In the genomic region with DNA sequence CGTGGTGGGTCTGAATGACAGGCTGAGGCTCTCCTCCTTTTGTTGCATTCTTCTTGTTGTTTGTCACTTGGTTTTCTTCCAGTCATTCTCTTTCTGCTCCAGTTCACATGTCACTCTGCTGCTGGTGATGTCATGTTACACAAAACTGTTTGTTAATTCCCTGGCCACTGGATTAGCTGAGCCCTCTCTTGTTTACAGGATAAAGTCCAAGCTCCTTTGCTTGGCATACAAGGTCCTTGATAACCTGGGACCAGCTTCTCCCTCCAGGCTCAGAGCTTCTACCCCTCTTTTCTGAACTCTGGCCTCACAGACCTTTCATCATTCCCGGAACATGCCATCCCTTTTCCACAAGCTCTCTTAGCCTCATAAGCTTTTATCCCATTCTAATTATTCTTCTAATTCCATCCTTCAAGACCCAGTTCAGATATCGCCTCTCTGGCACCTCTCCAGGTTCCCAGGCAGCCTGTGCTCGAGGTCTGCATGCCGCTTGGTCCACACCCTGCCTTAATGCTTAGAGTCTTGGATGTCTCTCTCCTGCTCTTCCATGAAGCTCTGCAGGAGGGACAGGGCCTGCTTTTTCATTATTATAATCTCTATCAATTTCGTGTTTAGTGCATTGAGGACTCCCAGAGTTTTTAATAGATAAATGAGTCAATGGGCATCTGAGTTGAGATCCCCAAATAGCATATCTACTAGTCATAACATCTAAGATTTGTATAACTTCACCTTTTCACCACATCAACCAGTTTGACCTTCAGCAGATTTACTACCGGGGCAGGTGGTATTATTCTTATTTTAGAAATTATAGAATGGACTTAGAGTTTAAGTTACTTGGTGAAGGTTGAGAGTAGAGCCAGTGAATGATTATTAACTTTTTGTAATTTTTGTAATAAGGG, we compare ENCODE assay signal across 9 cellular contexts.
DNase-seq lines count a peak whose midpoint lies in the region; ATAC-seq, FAIRE-seq and TF ChIP-seq lines count a peak whose summit lies in the region.
"Had no signal": no experiment of that assay in that cellular context is flagged by ENCODE, and none has a peak within 500 bp of the region (broad histone marks: within the 10 kb centered on the region; RNA-seq: fewer than 3 reads in every experiment).

No MANE protein-coding gene starts in this region.

- TF ChIP-seq CTCF in HEK293 (tag by site-specific recombination; IDR thresholded peaks at IDR 0.05): no peak
- no peak for TF ChIP-seq CTCF in K562 (IDR thresholded peaks at IDR 0.05 in 2 of 3, conservative IDR thresholded peaks at IDR 0.05 in 1 of 3; ENCODE audit: insufficient read depth in 2 of 3, low read depth in 1 of 3, low read length in 3 of 3)
- no peak for TF ChIP-seq CTCF in right lobe of liver (IDR thresholded peaks at IDR 0.05)

- H2AFZ ChIP-seq in K562 (ENCODE audit: low read depth, low read length): no peak overlapping the region

- no peaks in the 10 kb centered on the region for H3K27me3 ChIP-seq in K562 (ENCODE audit: control insufficient read depth in 2 of 2, insufficient read depth in 2 of 2, low read length in 2 of 2)
- no peaks in the 10 kb centered on the region for H3K27me3 ChIP-seq in right lobe of liver

- BruUV-seq in K562 (replicated peaks; lab: Mats Ljungman, UMichigan): no TSS peak

- no peak overlapping the region for H3K4me2 ChIP-seq in K562 (ENCODE audit: insufficient read depth, low read length)

- WGBS in K562 (ENCODE audit: insufficient coverage, low coverage, missing lambda C conversion rate): 67% methylated on average over 7 of the region's 7 CpGs
- 23% methylated on average over 7 of the region's 7 CpGs for WGBS in right lobe of liver (ENCODE audit: insufficient coverage, low coverage, low lambda C conversion rate, missing lambda C conversion rate)

- H3K27ac ChIP-seq in HEK293 (ENCODE audit: extremely low read depth, low read depth, low read length): peak overlapping the region; percentile 47
- no peak overlapping the region for H3K27ac ChIP-seq in K562 (ENCODE audit: extremely low read depth, low read depth, low read length)
- H3K27ac ChIP-seq in right lobe of liver: peak overlapping the region; percentile 74 to 95 (median 94)
- H3K27ac ChIP-seq: epithelial cell of prostate had no signal

- no peak for FAIRE-seq in K562 (lab: Jason Lieb, UNC)

- no peaks in the 10 kb centered on the region for H3K79me2 ChIP-seq in K562 (ENCODE audit: control insufficient read depth, insufficient read depth, low read length)

- no peak overlapping the region for H3K9ac ChIP-seq in K562 (ENCODE audit: insufficient read depth in 1 of 2, low read depth in 2 of 2, low read length in 2 of 2)

- no peak for ATAC-seq in K562
- peak; percentile 82 to 93 (median 90) for ATAC-seq in right lobe of liver
- no peak for ATAC-seq in HG03175 (IDR thresholded peaks at IDR 0.05; ENCODE audit: unreplicated experiment)
- no peak for ATAC-seq in GM21515 (IDR thresholded peaks at IDR 0.05; ENCODE audit: unreplicated experiment)

- TF ChIP-seq RAD21 in K562 (CRISPR knock-in tag; conservative IDR thresholded peaks at IDR 0.05 in 1 of 2, IDR thresholded peaks at IDR 0.05 in 1 of 2): no peak

- H3K9me3 ChIP-seq in HEK293 (ENCODE audit: control insufficient read depth, insufficient read depth, low read depth, low read length) (no peaks in the 10 kb centered on the region), K562 (replicated peaks; ENCODE audit: control insufficient read depth, insufficient read depth, low read depth, low read length) (peaks cover 3% of the 10 kb centered on the region), right lobe of liver (no peaks in the 10 kb centered on the region)

- H4K20me1 ChIP-seq in K562 (replicated peaks; ENCODE audit: control insufficient read depth, insufficient read depth, low read length): 0 out of 2 replicates have a peak, but pooled peaks cover 3% of the 10 kb centered on the region

- H3K9me1 ChIP-seq in K562 (ENCODE audit: control insufficient read depth, insufficient read depth, low read length): peaks cover 2% of the 10 kb centered on the region

- CTCF ChIA-PET in HEK293 (lab: Yijun Ruan, JAX): interaction anchor here (0.6 to 1.0 kb wide), 2 partner anchors 51 to 144 kb away, joined by 3 to 4 read pairs; no protein-coding TSS in a partner anchor
- CTCF ChIA-PET in K562 (lab: Yijun Ruan, JAX; ENCODE audit: low intra/inter-chr PET ratio): interaction anchor here (0.6 kb wide), 1 partner anchor 54 kb away, joined by 3 read pairs; no protein-coding TSS in a partner anchor

- TF ChIP-seq POLR2A in K562 (conservative IDR thresholded peaks at IDR 0.05) (no peak), right lobe of liver (IDR thresholded peaks at IDR 0.05) (no peak)

- H3K4me3 ChIP-seq in HEK293 (ENCODE audit: low read depth, low read length) (no peak overlapping the region), K562 (no peak overlapping the region), right lobe of liver (no peak overlapping the region)

- POLR2A ChIA-PET in HEK293 (lab: Yijun Ruan, JAX) (interaction anchor here (0.7 to 1.3 kb wide), 2 partner anchors 86 to 219 kb away, joined by 3 read pairs; no protein-coding TSS in a partner anchor), K562 (lab: Yijun Ruan, JAX) (no interaction called here)

- DNase-seq in AG08395 (ENCODE audit: low spot score): peak; percentile 42
- DNase-seq in K562 (ENCODE audit: extremely low read depth in 1 of 4, low spot score in 3 of 4): no peak
- DNase-seq in right lobe of liver: peak; percentile 27 to 84 (median 58)
- DNase-seq in germinal center (ENCODE audit: low spot score): no peak
- DNase-seq in RPMI8226: no peak

- peaks cover 9% of the 10 kb centered on the region; the same call in 1 of the 2 replicates for H3K4me1 ChIP-seq in HEK293 (ENCODE audit: control insufficient read depth, insufficient read depth, low read length)
- H3K4me1 ChIP-seq in K562 (replicated peaks in 1 of 2; ENCODE audit: control insufficient read depth in 2 of 2, insufficient read depth in 2 of 2, low read length in 2 of 2): peaks cover 0 to 3% of the 10 kb centered on the region in 2 experiments; a peak in 2 of 5 replicates
- peaks cover 0 to 51% (median 20%) of the 10 kb centered on the region in 4 donors for H3K4me1 ChIP-seq in right lobe of liver

- TF ChIP-seq EP300 in K562 (IDR thresholded peaks at IDR 0.05; ENCODE audit: low read length): no peak

- in situ Hi-C loops in K562 (cut with MboI): no loop called here

- intact Hi-C loops in K562 (cut with micrococcal nuclease): no loop called here
- intact Hi-C loops in right lobe of liver (cut with DNase I): no loop called here

- H3K36me3 ChIP-seq in HEK293 (ENCODE audit: control insufficient read depth in 2 of 2, insufficient read depth in 1 of 2, low read length in 2 of 2): peaks cover 0 to 13% of the 10 kb centered on the region in 2 experiments; a peak in 2 of 3 replicates
- peaks cover 34% of the 10 kb centered on the region for H3K36me3 ChIP-seq in K562 (ENCODE audit: control insufficient read depth, insufficient read depth, low read length)
- H3K36me3 ChIP-seq in right lobe of liver: no peaks in the 10 kb centered on the region

TF ChIP-seq in HEK293, 187 proteins besides CTCF, POLR2A, EP300 and RAD21 (continues in another document):
- no peak for TF ChIP-seq SCRT1 (tag by site-specific recombination; IDR thresholded peaks at IDR 0.05; ENCODE audit: borderline replicate concordance)
- TF ChIP-seq OSR2 (tag by site-specific recombination; IDR thresholded peaks at IDR 0.05): peak; percentile 67
- peak; percentile 58; the same call in 1 of the 2 replicates for TF ChIP-seq ZNF366 (tag by site-specific recombination; conservative IDR thresholded peaks at IDR 0.05)
- 0 out of 2 replicates have a peak, but pooled peaks have one; percentile 33 for TF ChIP-seq ZNF501 (tag by site-specific recombination; IDR thresholded peaks at IDR 0.05)

TF ChIP-seq in K562, 482 proteins besides CTCF, POLR2A, EP300 and RAD21 (continues in another document):
- peak; percentile 25; the same call in 1 of the 2 replicates for TF ChIP-seq ATF3 (IDR thresholded peaks at IDR 0.05)
- no peak for TF ChIP-seq ATF3 (CRISPR knock-in tag; conservative IDR thresholded peaks at IDR 0.05)
- no peak for TF ChIP-seq PBX2 (CRISPR knock-in tag; IDR thresholded peaks at IDR 0.05; ENCODE audit: low read depth)
- 0 out of 2 replicates have a peak, but pooled peaks have one; percentile 8 for TF ChIP-seq PBX2 (tag; conservative IDR thresholded peaks at IDR 0.05; ENCODE audit: low read depth)
- 0 out of 2 replicates have a peak, but pooled peaks have one; percentile 21 for TF ChIP-seq ATF7 (IDR thresholded peaks at IDR 0.05)
- no peak for TF ChIP-seq ZNF124 (CRISPR knock-in tag; IDR thresholded peaks at IDR 0.05)

Comparison
In these comparisons a context has a peak if more than half of its experiments do, and no peak if none do; other contexts are left out.
1. DNase-seq: peak in AG08395 (single experiment) and right lobe of liver (3 of 3); none in K562 (0 of 4), germinal center (single experiment) and RPMI8226 (single experiment).
2. ATAC-seq: peak in right lobe of liver (4 of 4); none in K562 (single experiment), HG03175 (single experiment) and GM21515 (single experiment).